33 cellular contexts compared by ENCODE assay signal in genomic region chr13:24622481-24622880, GRCh38. TPM values are rescaled to one million over a fixed set of nuclear protein-coding genes. Genes with fewer than 3 reads are reported as not detected.
"Had no signal": no experiment of that assay in that cellular context is flagged by ENCODE, and none has a peak within 500 bp of the region (broad histone marks: within the 10 kb centered on the region; RNA-seq: fewer than 3 reads in every experiment).

No MANE protein-coding gene starts in this region.

- H3K4me1 ChIP-seq: right atrium auricular region, right lobe of liver, suprapubic skin, tibial artery had no signal

- FAIRE-seq: urothelium cell line had no signal

- H3K27ac Mint-ChIP-seq: mesothelial cell of epicardium; nephron; stimulated activated naive CD8-positive, alpha-beta T cell treated with anti-CD3 and anti-CD28 coated beads, Interleukin-15, Interleukin-2, amounts not matched to agents 100 ng/mL and 50 ng/mL, for 24 hours had no signal

- H3K27ac ChIP-seq: left ventricle myocardium inferior, neutrophil, ovary, right atrium auricular region, right lobe of liver, suprapubic skin, thoracic aorta, tibial artery, upper lobe of right lung had no signal

- H3K36me3 ChIP-seq: left ventricle myocardium inferior, neutrophil, ovary, right atrium auricular region, right lobe of liver, suprapubic skin, thoracic aorta, tibial artery, upper lobe of right lung had no signal

- H3K27me3 Mint-ChIP-seq: naive B cell; progenitor cell of endocrine pancreas; stimulated activated naive CD8-positive, alpha-beta T cell treated with anti-CD3 and anti-CD28 coated beads, Interleukin-15, Interleukin-2, amounts not matched to agents 100 ng/mL and 50 ng/mL, for 24 hours had no signal

- H3K9me3 Mint-ChIP-seq: mesothelial cell of epicardium; naive B cell; nephron; neural crest cell; stimulated activated naive CD8-positive, alpha-beta T cell treated with anti-CD3 and anti-CD28 coated beads, Interleukin-15, Interleukin-2, amounts not matched to agents 100 ng/mL and 50 ng/mL, for 24 hours had no signal

- ATAC-seq: right lobe of liver, upper lobe of right lung had no signal

- H3K9me3 ChIP-seq: left ventricle myocardium inferior, neutrophil, ovary, right atrium auricular region, right lobe of liver, suprapubic skin, thoracic aorta, tibial artery, upper lobe of right lung had no signal

- H3K4me3 Mint-ChIP-seq: mesothelial cell of epicardium; nephron; neural crest cell; stimulated activated naive CD8-positive, alpha-beta T cell treated with anti-CD3 and anti-CD28 coated beads, Interleukin-15, Interleukin-2, amounts not matched to agents 100 ng/mL and 50 ng/mL, for 24 hours had no signal

- H3K27me3 ChIP-seq: neutrophil, ovary, right atrium auricular region, right lobe of liver, suprapubic skin, upper lobe of right lung had no signal

- DNase-seq: hypothalamus; islet precursor cell; left ventricle myocardium inferior; mesendoderm; naive B cell; occipital lobe; ovary; right lobe of liver; stimulated activated CD4-positive, alpha-beta T cell treated with anti-CD3 and anti-CD28 coated beads, Interleukin-12 subunit alpha, Interleukin-12 subunit beta, amount 100 ng/mL, for 4 hours; stimulated activated CD4-positive, alpha-beta T cell treated with anti-CD3 and anti-CD28 coated beads, Interleukin-15, amount 100 ng/mL, for 24 hours; stimulated activated CD4-positive, alpha-beta T cell treated with anti-CD3 and anti-CD28 coated beads, Interleukin-2, amount 100 ng/mL, for 24 hours; stimulated activated CD4-positive, alpha-beta T cell treated with anti-CD3 and anti-CD28 coated beads, Interleukin-4, amount 100 ng/mL, for 1 hour; stimulated activated naive CD4-positive, alpha-beta T cell; tibial artery; trophoblast cell; upper lobe of right lung had no signal

- H3K36me3 Mint-ChIP-seq: mesothelial cell of epicardium, naive B cell had no signal

- H3K4me3 ChIP-seq: left ventricle myocardium inferior, lung, ovary, right atrium auricular region, right lobe of liver, smooth muscle cell, suprapubic skin, thoracic aorta, tibial artery, upper lobe of right lung had no signal

RNA-seq across cellular contexts. Expression of gene ATP12A, which starts 57.7 kb away (rescaled TPM):
- total RNA-seq: left ventricle myocardium inferior, mononuclear cell, pulmonary artery endothelial cell, renal cortical epithelial cell, right atrium auricular region, right lobe of liver, skeletal muscle tissue, subcutaneous adipose tissue, upper lobe of right lung had no signal
- polyA plus RNA-seq: ovary had no signal
